ENCODE assay signal across 2 cellular contexts in the genomic region with DNA sequence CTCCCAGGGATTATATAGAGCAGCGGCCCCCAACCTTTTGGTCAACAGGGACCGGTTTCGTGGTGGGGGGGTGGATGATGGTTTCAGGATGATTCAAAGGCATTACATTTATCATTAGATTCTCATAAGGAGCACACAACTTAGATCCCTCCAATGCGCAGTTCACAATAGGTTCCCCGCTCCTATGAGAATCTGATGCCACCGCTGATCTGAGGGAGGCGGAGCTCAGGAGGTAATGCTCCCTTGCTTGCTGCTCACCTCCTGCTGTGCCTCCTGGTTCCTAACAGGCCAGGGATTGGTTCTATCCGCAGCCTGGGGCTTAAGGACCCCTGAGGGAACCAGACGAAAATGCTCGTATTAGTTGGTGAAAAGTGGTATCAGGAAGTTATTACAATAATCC.
TF ChIP-seq lines count a peak whose summit lies in the region.

No MANE protein-coding gene starts in this region.

TF ChIP-seq in GM23338, 12 proteins besides CTCF, POLR2A, EP300 and RAD21:
- peak; percentile 38; the same call in 1 of the 2 replicates for TF ChIP-seq POLR2AphosphoS5 (IDR thresholded peaks at IDR 0.05; ENCODE audit: low read depth)
- no peak for TF ChIP-seq NANOG (IDR thresholded peaks at IDR 0.05; ENCODE audit: borderline replicate concordance)

TF ChIP-seq in H1, 55 proteins besides CTCF, POLR2A, EP300 and RAD21:
- no peak for TF ChIP-seq CHD1 (IDR thresholded peaks at IDR 0.05; ENCODE audit: low read depth, low read length)
- TF ChIP-seq RNF2 (IDR thresholded peaks at IDR 0.05; ENCODE audit: borderline replicate concordance, low read depth, low read length, missing control alignments, poor library complexity, severe bottlenecking), result no peak
- no peak for TF ChIP-seq TEAD4 (IDR thresholded peaks at IDR 0.05; ENCODE audit: low read depth, low read length)
- TF ChIP-seq POLR2AphosphoS5 (IDR thresholded peaks at IDR 0.05; ENCODE audit: low read depth, low read length), result peak; percentile 91
- no peak for TF ChIP-seq KDM5A (IDR thresholded peaks at IDR 0.05; ENCODE audit: low read length)
- TF ChIP-seq TAF7 (optimal IDR thresholded peaks at IDR 0.05; ENCODE audit: borderline replicate concordance, low read depth, low read length), result no peak
- no peak for TF ChIP-seq GTF2F1 (IDR thresholded peaks at IDR 0.05; ENCODE audit: borderline replicate concordance, low read depth, low read length)
- no peak for TF ChIP-seq SP1 (IDR thresholded peaks at IDR 0.05; ENCODE audit: low read depth, low read length)
- TF ChIP-seq YY1 (IDR thresholded peaks at IDR 0.05; ENCODE audit: low read depth, low read length), result no peak
- no peak for TF ChIP-seq EGR1 (IDR thresholded peaks at IDR 0.05; ENCODE audit: borderline replicate concordance, low read depth, low read length)
- TF ChIP-seq TAF1 (IDR thresholded peaks at IDR 0.05; ENCODE audit: low read depth, low read length), result peak; percentile 68; the same call in 1 of the 2 replicates
